Comparison of ENCODE assay signal across 9 cellular contexts in the genomic region with DNA sequence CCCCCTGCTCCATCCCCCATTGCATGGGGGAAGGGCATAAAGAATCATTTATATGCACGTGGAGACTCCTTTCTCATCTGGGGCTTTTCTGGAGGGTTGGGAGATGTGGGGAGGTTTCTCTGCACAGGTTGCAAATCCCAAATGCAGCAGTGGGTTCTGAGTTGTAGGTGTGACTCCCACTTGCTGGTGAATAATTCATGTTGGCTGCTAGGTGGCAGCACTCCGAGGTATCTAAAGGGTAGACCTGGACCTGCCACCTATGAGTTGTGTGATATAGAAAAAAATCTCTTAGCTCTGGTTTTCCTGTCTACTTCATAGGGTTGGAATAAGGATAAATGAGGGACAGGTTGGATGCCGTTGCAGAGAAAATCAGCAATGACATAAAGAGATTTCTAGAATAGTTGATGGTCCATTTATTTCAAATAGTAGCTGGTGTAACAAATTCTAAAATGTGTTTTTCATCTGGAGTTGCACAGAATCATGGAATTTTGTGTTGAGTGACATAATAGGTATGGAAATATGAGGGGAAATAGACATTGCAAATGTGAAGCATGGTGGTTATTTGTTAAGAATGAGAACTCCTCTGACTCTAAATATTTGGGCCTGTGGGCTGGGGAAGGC. TPM values are rescaled to one million over a fixed set of nuclear protein-coding genes. Genes with fewer than 3 reads are reported as not detected.
DNase-seq lines count a peak whose midpoint lies in the region; ATAC-seq, FAIRE-seq and TF ChIP-seq lines count a peak whose summit lies in the region.
"Had no signal": no experiment of that assay in that cellular context is flagged by ENCODE, and none has a peak within 500 bp of the region (broad histone marks: within the 10 kb centered on the region; RNA-seq: fewer than 3 reads in every experiment).

No MANE protein-coding gene starts in this region.

- H3K4me3 ChIP-seq in SK-N-SH (ENCODE audit: low read depth in 2 of 2, low read length in 1 of 2) (no peak overlapping the region), vagina (no peak overlapping the region)

- TF ChIP-seq POLR2A in erythroblast (IDR thresholded peaks at IDR 0.05; ENCODE audit: low read length): no peak
- TF ChIP-seq POLR2A in vagina (IDR thresholded peaks at IDR 0.05): no peak

- H3K9me3 ChIP-seq in SK-N-SH (no peaks in the 10 kb centered on the region), vagina (no peaks in the 10 kb centered on the region)

- H3K36me3 ChIP-seq in SK-N-SH (replicated peaks in 1 of 2; ENCODE audit: control insufficient read depth in 1 of 2, insufficient read depth in 2 of 2, low read length in 1 of 2) (peaks cover 3 to 20% of the 10 kb centered on the region in 2 experiments), vagina (no peaks in the 10 kb centered on the region)

- no peaks in the 10 kb centered on the region; the same call in 1 of the 2 replicates for H3K79me2 ChIP-seq in SK-N-SH (ENCODE audit: insufficient read depth)

- peak; percentile 42 for ATAC-seq in stimulated activated naive CD8-positive, alpha-beta T cell treated with anti-CD3 and anti-CD28 coated beads, Interleukin-15, amount 100 ng/mL, for 72 hours
- no peak for ATAC-seq in GM19351 (IDR thresholded peaks at IDR 0.05; ENCODE audit: unreplicated experiment)

- no peaks in the 10 kb centered on the region for H3K9me3 Mint-ChIP-seq in stimulated activated naive CD8-positive, alpha-beta T cell treated with anti-CD3 and anti-CD28 coated beads, Interleukin-15, amount 100 ng/mL, for 72 hours

- no peak for DNase-seq in AG09319 (ENCODE audit: extremely low read depth, low read depth)
- no peak for DNase-seq in GM18507 (ENCODE audit: extremely low spot score, insufficient read length, low read depth)
- DNase-seq in SK-N-SH: peak; percentile 66
- DNase-seq in erythroblast (lab: John Stamatoyannopoulos, UW): peak; percentile 36 to 54
- DNase-seq in stimulated activated naive CD8-positive, alpha-beta T cell treated with anti-CD3 and anti-CD28 coated beads, Interleukin-15, amount 100 ng/mL, for 72 hours: no peak
- DNase-seq in cortex of kidney (lab: John Stamatoyannopoulos, UW): no peak
- no peak for DNase-seq in vagina (ENCODE audit: extremely low spot score in 2 of 2)

- POLR2A ChIA-PET in SK-N-SH (lab: Yijun Ruan, JAX): interaction anchor here (0.5 to 1.4 kb wide), 3 partner anchors 9 to 13 kb away, joined by 3 to 5 read pairs (median 3); a partner anchor contains a TSS

- TF ChIP-seq EP300 in SK-N-SH (IDR thresholded peaks at IDR 0.05; ENCODE audit: borderline replicate concordance in 1 of 2, low read depth in 1 of 2, low read length in 1 of 2): no peak

- H3F3A ChIP-seq in SK-N-SH (replicated peaks; ENCODE audit: insufficient read depth): peaks cover 11% of the 10 kb centered on the region

- H3K27me3 ChIP-seq in SK-N-SH (ENCODE audit: insufficient read depth) (no peaks in the 10 kb centered on the region), vagina (peaks cover 10% of the 10 kb centered on the region)

- no peaks in the 10 kb centered on the region for H3K27me3 Mint-ChIP-seq in stimulated activated naive CD8-positive, alpha-beta T cell treated with anti-CD3 and anti-CD28 coated beads, Interleukin-15, amount 100 ng/mL, for 72 hours

- CTCF ChIA-PET in SK-N-SH (lab: Yijun Ruan, JAX): interaction anchor here (0.6 to 2.0 kb wide), 15 partner anchors 8 to 176 kb away, joined by 3 to 11 read pairs (median 3); a partner anchor contains a TSS

- H2AFZ ChIP-seq in SK-N-SH (ENCODE audit: low read depth): no peak overlapping the region

- TF ChIP-seq RAD21 in SK-N-SH (IDR thresholded peaks at IDR 0.05; ENCODE audit: low read length): 0 out of 2 replicates have a peak, but pooled peaks have one; percentile 9

- TF ChIP-seq CTCF in AG09319 (IDR thresholded peaks at IDR 0.05; ENCODE audit: low read depth, low read length): peak; percentile 26
- TF ChIP-seq CTCF in SK-N-SH (IDR thresholded peaks at IDR 0.05): peak; percentile 59
- no peak for TF ChIP-seq CTCF in vagina (IDR thresholded peaks at IDR 0.05)

- no peaks in the 10 kb centered on the region for H3K9me2 ChIP-seq in SK-N-SH

- FAIRE-seq in GM18507 (lab: Jason Lieb, UNC): peak; percentile 45
- FAIRE-seq: colon had no signal

- no peak overlapping the region for H3K9ac ChIP-seq in SK-N-SH

- H3K4me2 ChIP-seq in SK-N-SH: no peak overlapping the region

- H3K27ac Mint-ChIP-seq in stimulated activated naive CD8-positive, alpha-beta T cell treated with anti-CD3 and anti-CD28 coated beads, Interleukin-15, amount 100 ng/mL, for 72 hours: no peak overlapping the region

- H3K4me1 ChIP-seq in SK-N-SH (ENCODE audit: control insufficient read depth in 1 of 2, insufficient read depth in 2 of 2, low read depth in 1 of 2, low read length in 1 of 2) (peaks cover 0 to 12% of the 10 kb centered on the region in 2 experiments; a peak in 2 of 4 replicates), vagina (peaks cover 17% of the 10 kb centered on the region)

- H3K4me3 Mint-ChIP-seq in stimulated activated naive CD8-positive, alpha-beta T cell treated with anti-CD3 and anti-CD28 coated beads, Interleukin-15, amount 100 ng/mL, for 72 hours: no peak overlapping the region

- H3K27ac ChIP-seq in SK-N-SH (ENCODE audit: low read depth in 2 of 2, low read length in 1 of 2) (no peak overlapping the region), vagina (no peak overlapping the region)

- intact Hi-C loops in vagina (cut with DNase I): no loop called here

- WGBS in SK-N-SH (ENCODE audit: low lambda C conversion rate): 26% methylated on average over 3 of the region's 3 CpGs

- H3K4me1 Mint-ChIP-seq in stimulated activated naive CD8-positive, alpha-beta T cell treated with anti-CD3 and anti-CD28 coated beads, Interleukin-15, amount 100 ng/mL, for 72 hours: peaks cover 59% of the 10 kb centered on the region

- peaks cover 7% of the 10 kb centered on the region for H4K20me1 ChIP-seq in SK-N-SH (ENCODE audit: insufficient read depth)

TF ChIP-seq in SK-N-SH, 30 proteins besides CTCF, POLR2A, EP300 and RAD21 (continues in another document):
- TF ChIP-seq RFX5 (IDR thresholded peaks at IDR 0.05; ENCODE audit: low read length) (no peak), TEAD4 (IDR thresholded peaks at IDR 0.05; ENCODE audit: borderline replicate concordance, insufficient read depth) (no peak), GATA2 (CRISPR knock-in tag; IDR thresholded peaks at IDR 0.05) (no peak), RXRA (IDR thresholded peaks at IDR 0.05; ENCODE audit: borderline replicate concordance, low read depth) (no peak), MEF2A (IDR thresholded peaks at IDR 0.05; ENCODE audit: borderline replicate concordance, low read depth) (no peak), EZH2phosphoT487 (IDR thresholded peaks at IDR 0.05; ENCODE audit: borderline replicate concordance, low read depth) (no peak)
- TF ChIP-seq, protein P1, sequence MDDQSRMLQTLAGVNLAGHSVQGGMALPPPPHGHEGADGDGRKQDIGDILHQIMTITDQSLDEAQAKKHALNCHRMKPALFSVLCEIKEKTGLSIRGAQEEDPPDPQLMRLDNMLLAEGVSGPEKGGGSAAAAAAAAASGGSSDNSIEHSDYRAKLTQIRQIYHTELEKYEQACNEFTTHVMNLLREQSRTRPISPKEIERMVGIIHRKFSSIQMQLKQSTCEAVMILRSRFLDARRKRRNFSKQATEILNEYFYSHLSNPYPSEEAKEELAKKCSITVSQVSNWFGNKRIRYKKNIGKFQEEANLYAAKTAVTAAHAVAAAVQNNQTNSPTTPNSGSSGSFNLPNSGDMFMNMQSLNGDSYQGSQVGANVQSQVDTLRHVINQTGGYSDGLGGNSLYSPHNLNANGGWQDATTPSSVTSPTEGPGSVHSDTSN (IDR thresholded peaks at IDR 0.05): no peak
- TF ChIP-seq, protein P2, sequence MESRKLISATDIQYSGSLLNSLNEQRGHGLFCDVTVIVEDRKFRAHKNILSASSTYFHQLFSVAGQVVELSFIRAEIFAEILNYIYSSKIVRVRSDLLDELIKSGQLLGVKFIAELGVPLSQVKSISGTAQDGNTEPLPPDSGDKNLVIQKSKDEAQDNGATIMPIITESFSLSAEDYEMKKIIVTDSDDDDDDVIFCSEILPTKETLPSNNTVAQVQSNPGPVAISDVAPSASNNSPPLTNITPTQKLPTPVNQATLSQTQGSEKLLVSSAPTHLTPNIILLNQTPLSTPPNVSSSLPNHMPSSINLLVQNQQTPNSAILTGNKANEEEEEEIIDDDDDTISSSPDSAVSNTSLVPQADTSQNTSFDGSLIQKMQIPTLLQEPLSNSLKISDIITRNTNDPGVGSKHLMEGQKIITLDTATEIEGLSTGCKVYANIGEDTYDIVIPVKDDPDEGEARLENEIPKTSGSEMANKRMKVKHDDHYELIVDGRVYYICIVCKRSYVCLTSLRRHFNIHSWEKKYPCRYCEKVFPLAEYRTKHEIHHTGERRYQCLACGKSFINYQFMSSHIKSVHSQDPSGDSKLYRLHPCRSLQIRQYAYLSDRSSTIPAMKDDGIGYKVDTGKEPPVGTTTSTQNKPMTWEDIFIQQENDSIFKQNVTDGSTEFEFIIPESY (IDR thresholded peaks at IDR 0.05; ENCODE audit: borderline replicate concordance, low read depth): no peak
- TF ChIP-seq, protein P3, sequence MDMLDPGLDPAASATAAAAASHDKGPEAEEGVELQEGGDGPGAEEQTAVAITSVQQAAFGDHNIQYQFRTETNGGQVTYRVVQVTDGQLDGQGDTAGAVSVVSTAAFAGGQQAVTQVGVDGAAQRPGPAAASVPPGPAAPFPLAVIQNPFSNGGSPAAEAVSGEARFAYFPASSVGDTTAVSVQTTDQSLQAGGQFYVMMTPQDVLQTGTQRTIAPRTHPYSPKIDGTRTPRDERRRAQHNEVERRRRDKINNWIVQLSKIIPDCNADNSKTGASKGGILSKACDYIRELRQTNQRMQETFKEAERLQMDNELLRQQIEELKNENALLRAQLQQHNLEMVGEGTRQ (IDR thresholded peaks at IDR 0.05; ENCODE audit: borderline replicate concordance, low read depth, low read length): no peak

RNA-seq across cellular contexts. Expression of a gene that starts 4.6 kb away (rescaled TPM):
- polyA plus RNA-seq in SK-N-SH (2012; rRNA removed): 21.2 and 24.2 TPM in 2 replicates
- 11.5 and 17.1 TPM in 2 replicates for polyA plus RNA-seq in SK-N-SH (2012; cell fraction: cytosol; rRNA removed)
- 37.4 and 43.9 TPM in 2 replicates for polyA plus RNA-seq in SK-N-SH (2012; cell fraction: nucleus; rRNA removed)
- total RNA-seq in vagina: 8.3 TPM

RNA-seq across cellular contexts. Expression of a gene that starts 7.4 kb away (rescaled TPM):
- 324 and 395 TPM in 2 replicates for polyA plus RNA-seq in SK-N-SH (2012; rRNA removed)
- 245 and 311 TPM in 2 replicates for polyA plus RNA-seq in SK-N-SH (2012; cell fraction: cytosol; rRNA removed)
- polyA plus RNA-seq in SK-N-SH (2012; cell fraction: nucleus; rRNA removed): 189 and 210 TPM in 2 replicates
- total RNA-seq in vagina: 102 TPM

RNA-seq across cellular contexts. Expression of a gene that starts 7.4 kb away (rescaled TPM):
- polyA plus RNA-seq in SK-N-SH (2012; rRNA removed): 1.7 and 2.3 TPM in 2 replicates
- 0.41 and 0.59 TPM in 2 replicates for polyA plus RNA-seq in SK-N-SH (2012; cell fraction: cytosol; rRNA removed)
- polyA plus RNA-seq in SK-N-SH (2012; cell fraction: nucleus; rRNA removed): 19.4 TPM in 2 replicates
- total RNA-seq in vagina: 1.7 TPM

RNA-seq across cellular contexts. Expression of a gene that starts 12.4 kb away (rescaled TPM):
- polyA plus RNA-seq in SK-N-SH (2012; rRNA removed): 28.0 and 33.2 TPM in 2 replicates
- polyA plus RNA-seq in SK-N-SH (2012; cell fraction: cytosol; rRNA removed): 21.1 and 21.7 TPM in 2 replicates
- 65.6 and 65.7 TPM in 2 replicates for polyA plus RNA-seq in SK-N-SH (2012; cell fraction: nucleus; rRNA removed)
- total RNA-seq in vagina: 10.8 TPM

RNA-seq across cellular contexts. Expression of a gene that starts 12.9 kb away (rescaled TPM):
- polyA plus RNA-seq in SK-N-SH (2012; rRNA removed): 10.3 and 10.8 TPM in 2 replicates
- polyA plus RNA-seq in SK-N-SH (2012; cell fraction: cytosol; rRNA removed): 10.6 and 11.1 TPM in 2 replicates
- 12.7 and 13.1 TPM in 2 replicates for polyA plus RNA-seq in SK-N-SH (2012; cell fraction: nucleus; rRNA removed)
- total RNA-seq in vagina: 9.3 TPM

Comparison
In these comparisons a context has a peak if more than half of its experiments do, and no peak if none do; other contexts are left out.
1. DNase-seq: peak in SK-N-SH (single experiment) and erythroblast (2 of 2); none in AG09319 (single experiment), GM18507 (single experiment), stimulated activated naive CD8-positive, alpha-beta T cell treated with anti-CD3 and anti-CD28 coated beads, Interleukin-15, amount 100 ng/mL, for 72 hours (0 of 2), cortex of kidney (single experiment) and vagina (0 of 2).
2. CTCF ChIP-seq: peak in AG09319 (single experiment) and SK-N-SH (single experiment); none in vagina (0 of 3).